ENCODE assay signal across 9 cellular contexts in the genomic region with DNA sequence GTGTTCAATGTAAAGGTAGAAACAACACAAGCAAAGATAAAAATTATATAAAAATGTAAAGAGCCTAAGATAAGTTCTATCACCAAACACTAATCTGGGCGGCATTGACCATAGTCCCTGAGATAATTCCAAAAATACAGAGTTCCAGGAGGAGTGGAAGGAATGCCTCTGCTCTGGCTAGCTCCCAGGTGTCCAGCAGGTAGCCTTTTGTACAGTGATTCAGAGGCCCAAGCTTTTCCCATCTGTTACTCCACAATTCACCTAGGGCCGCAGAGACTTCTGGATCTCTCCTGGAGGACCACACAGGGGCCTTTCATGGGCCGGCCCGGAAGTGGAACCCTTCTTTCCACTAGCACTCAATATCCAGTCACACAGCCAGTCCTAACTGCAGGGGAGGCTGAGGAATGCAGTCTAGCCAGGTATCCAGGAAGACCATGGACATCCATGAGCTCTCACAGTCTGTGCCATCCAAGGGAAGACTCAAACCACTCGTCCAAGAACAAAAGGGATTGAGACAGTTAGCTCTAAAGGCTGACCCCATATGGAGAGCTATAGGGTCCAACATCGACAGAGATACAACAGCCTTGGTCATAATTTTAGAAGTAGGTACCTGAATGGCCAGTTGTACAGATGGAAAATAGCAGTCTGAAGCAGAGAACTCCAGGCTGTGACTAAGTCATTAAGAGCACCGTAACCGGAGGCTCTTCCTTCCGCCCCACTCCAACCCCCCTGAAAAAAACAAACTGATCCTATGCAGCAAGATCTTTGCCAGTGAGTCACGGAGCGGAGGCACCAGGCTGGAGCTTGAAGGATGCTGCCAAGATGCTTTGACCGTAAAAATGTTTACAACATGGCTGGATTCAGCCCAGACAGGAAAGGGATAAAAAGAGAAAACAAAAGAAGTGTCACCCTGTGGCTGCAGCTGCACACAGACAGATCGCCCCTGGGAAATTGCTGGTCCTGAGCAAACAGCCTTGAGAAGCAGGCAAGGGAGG.
DNase-seq lines count a peak whose midpoint lies in the region; TF ChIP-seq lines count a peak whose summit lies in the region.
"Had no signal": no experiment of that assay in that cellular context is flagged by ENCODE, and none has a peak within 500 bp of the region (broad histone marks: within the 10 kb centered on the region; RNA-seq: fewer than 3 reads in every experiment).

No MANE protein-coding gene starts in this region.

- no peak overlapping the region for H3K9ac ChIP-seq in parathyroid adenoma

- H3K4me3 ChIP-seq in epithelial cell of esophagus (ENCODE audit: low read length) (no peak overlapping the region), parathyroid adenoma (ENCODE audit: low read depth, low read length) (no peak overlapping the region), esophagus squamous epithelium (peak overlapping the region in 1 of 4 donors; percentile 0)

- H3K36me3 ChIP-seq in parathyroid adenoma (ENCODE audit: control insufficient read depth, insufficient read depth, low read length) (no peaks in the 10 kb centered on the region), esophagus squamous epithelium (no peaks in the 10 kb centered on the region)

- DNase-seq in Caki2 (ENCODE audit: low read depth): peak; percentile 53
- DNase-seq in NCI-H446 (lab: John Stamatoyannopoulos, UW): peak; percentile 52 to 82
- peak; percentile 98 for DNase-seq in epithelial cell of esophagus (ENCODE audit: low read depth)
- DNase-seq in NCI-H510A treated with DMSO at 0.1 percent for 48 hours (lab: John Stamatoyannopoulos, UW): no peak
- DNase-seq in stimulated activated CD4-positive, alpha-beta T cell treated with anti-CD3 and anti-CD28 coated beads, Interleukin-12 subunit alpha, Interleukin-12 subunit beta, amount 100 ng/mL, for 4 hours: no peak
- no peak for DNase-seq in esophagus squamous epithelium (lab: John Stamatoyannopoulos, UW)
- no peak for DNase-seq in NCI-H526 treated with DMSO at 0.1 percent for 48 hours (lab: John Stamatoyannopoulos, UW)
- DNase-seq: midbrain had no signal

- no peaks in the 10 kb centered on the region for H3K9me3 ChIP-seq in parathyroid adenoma (ENCODE audit: control insufficient read depth, low read length)
- H3K9me3 ChIP-seq in esophagus squamous epithelium: no peaks in the 10 kb centered on the region

- TF ChIP-seq POLR2A in esophagus squamous epithelium (IDR thresholded peaks at IDR 0.05): no peak

- no peak overlapping the region for H3K27ac ChIP-seq in parathyroid adenoma
- peak overlapping the region in 2 of 4 donors; percentile 17 to 18 for H3K27ac ChIP-seq in esophagus squamous epithelium

- no peaks in the 10 kb centered on the region for H3K79me2 ChIP-seq in parathyroid adenoma

- in situ Hi-C loops in Caki2 (cut with HindIII; ENCODE audit: low pct_unique_long_range_greater_than_20kb, low sequenced_read_pairs): no loop called here

- peak overlapping the region; percentile 39 for H2AFZ ChIP-seq in parathyroid adenoma

- H3K27me3 ChIP-seq in parathyroid adenoma (ENCODE audit: control insufficient read depth, insufficient read depth, low read length): no peaks in the 10 kb centered on the region
- no peaks in the 10 kb centered on the region for H3K27me3 ChIP-seq in esophagus squamous epithelium

- intact Hi-C loops in esophagus squamous epithelium (cut with DNase I): no loop called here

- no peak for TF ChIP-seq CTCF in epithelial cell of esophagus (IDR thresholded peaks at IDR 0.05; ENCODE audit: insufficient read depth, low read depth, low read length, missing control alignments)
- no peak for TF ChIP-seq CTCF in parathyroid adenoma (IDR thresholded peaks at IDR 0.05)
- TF ChIP-seq CTCF in esophagus squamous epithelium (IDR thresholded peaks at IDR 0.05): no peak

- peaks cover 5% of the 10 kb centered on the region for H3K4me1 ChIP-seq in parathyroid adenoma
- H3K4me1 ChIP-seq in esophagus squamous epithelium: peaks cover 4 to 51% (median 9%) of the 10 kb centered on the region in 3 donors

- 25 to 38% methylated on average over 10 to 13 of the region's 13 CpGs for WGBS in esophagus squamous epithelium, 2 donors

- H3K4me2 ChIP-seq in parathyroid adenoma (ENCODE audit: low read length): peak overlapping the region; percentile 9

Comparison
In these comparisons a context has a peak if more than half of its experiments do, and no peak if none do; other contexts are left out.
1. DNase-seq: peak in Caki2 (single experiment), NCI-H446 (2 of 2) and epithelial cell of esophagus (single experiment); none in NCI-H510A treated with DMSO at 0.1 percent for 48 hours (single experiment), stimulated activated CD4-positive, alpha-beta T cell treated with anti-CD3 and anti-CD28 coated beads, Interleukin-12 subunit alpha, Interleukin-12 subunit beta, amount 100 ng/mL, for 4 hours (single experiment), esophagus squamous epithelium (single experiment) and NCI-H526 treated with DMSO at 0.1 percent for 48 hours (single experiment).